23 cellular contexts compared by ENCODE assay signal in genomic region chr2:17375262-17375661, GRCh38.
DNase-seq lines count a peak whose midpoint lies in the region; ATAC-seq and TF ChIP-seq lines count a peak whose summit lies in the region.
"Had no signal": no experiment of that assay in that cellular context is flagged by ENCODE, and none has a peak within 500 bp of the region (broad histone marks: within the 10 kb centered on the region; RNA-seq: fewer than 3 reads in every experiment).

No MANE protein-coding gene starts in this region.

- no peak overlapping the region for H2BK12ac ChIP-seq in mesenchymal stem cell (ENCODE audit: low read length in 2 of 2)

- no peak overlapping the region for H2AK5ac ChIP-seq in mesenchymal stem cell (ENCODE audit: low read length, severe bottlenecking)

- POLR2A ChIA-PET in WTC11 (lab: Charles Lee) = no interaction called here

- no peak overlapping the region for H3K18ac ChIP-seq in mesenchymal stem cell (ENCODE audit: low read depth in 1 of 2, low read length in 2 of 2)

- H3K27me3 ChIP-seq in mesenchymal stem cell (ENCODE audit: control insufficient read depth in 1 of 2, insufficient read depth in 1 of 2, low read length in 2 of 2) (peaks cover 0 to 6% of the 10 kb centered on the region in 2 experiments), right atrium auricular region (no peaks in the 10 kb centered on the region)
- H3K27me3 ChIP-seq in effector memory CD4-positive, alpha-beta T cell (replicated peaks; ENCODE audit: control insufficient read depth, insufficient read depth, low read length, poor library complexity, severe bottlenecking) = no peaks in the 10 kb centered on the region
- H3K27me3 ChIP-seq: brain microvascular endothelial cell had no signal

- H3K79me1 ChIP-seq in mesenchymal stem cell (replicated peaks; ENCODE audit: low read length, poor library complexity, severe bottlenecking) = no peaks in the 10 kb centered on the region

- H3K9me3 Mint-ChIP-seq in WTC11 = peaks cover 11% of the 10 kb centered on the region

- no peak overlapping the region for H3K14ac ChIP-seq in mesenchymal stem cell (ENCODE audit: low read length in 2 of 2)

- H3K9me3 ChIP-seq in mesenchymal stem cell (ENCODE audit: control insufficient read depth, low read length) (no peaks in the 10 kb centered on the region), right atrium auricular region (no peaks in the 10 kb centered on the region)
- H3K9me3 ChIP-seq in effector memory CD4-positive, alpha-beta T cell (ENCODE audit: control insufficient read depth, low read length) = peaks cover 8% of the 10 kb centered on the region
- H3K9me3 ChIP-seq: SJCRH30 had no signal

- CTCF ChIA-PET in WTC11 (lab: Charles Lee) = no interaction called here

- H4K91ac ChIP-seq in mesenchymal stem cell (ENCODE audit: low read length) = no peak overlapping the region

- no peak overlapping the region for H4K8ac ChIP-seq in mesenchymal stem cell (ENCODE audit: low read length)

- 88% methylated on average over 4 of the region's 4 CpGs for WGBS in mesenchymal stem cell

- H3K9ac ChIP-seq in mesenchymal stem cell (ENCODE audit: low read length) = no peak overlapping the region
- H3K9ac ChIP-seq: parathyroid adenoma had no signal

- H3K4me3 ChIP-seq in mesenchymal stem cell (ENCODE audit: insufficient read depth in 1 of 2, low read depth in 1 of 2, low read length in 2 of 2) (no peak overlapping the region), right atrium auricular region (no peak overlapping the region)
- H3K4me3 ChIP-seq in effector memory CD4-positive, alpha-beta T cell (ENCODE audit: insufficient read depth, low read depth, low read length, poor library complexity, severe bottlenecking) = no peak overlapping the region
- H3K4me3 ChIP-seq: SJCRH30 had no signal

- no peak overlapping the region for H3K4me3 Mint-ChIP-seq in WTC11
- H3K4me3 Mint-ChIP-seq: dendritic cell treated with granulocyte-macrophage colony-stimulating factor and Interleukin-4, amounts not matched to agents 40 ng/mL and 50 ng/mL, for 4 days; naive B cell; T-helper 17 cell had no signal

- TF ChIP-seq CTCF in WTC11 (IDR thresholded peaks at IDR 0.05) (no peak), right atrium auricular region (IDR thresholded peaks at IDR 0.05) (no peak)

- no peak overlapping the region for H3K27ac Mint-ChIP-seq in WTC11
- H3K27ac Mint-ChIP-seq: activated T-helper 2 cell treated with anti-CD3 and anti-CD28 coated beads, Interferon-gamma antibody, Interleukin-2, Interleukin-4, amounts not matched to agents 10 μg/mL and 5 μg/mL and 100 μg/mL, durations not matched to agents 14 hours and 24 hours and 36 hours; dendritic cell treated with granulocyte-macrophage colony-stimulating factor and Interleukin-4, amounts not matched to agents 40 ng/mL and 50 ng/mL, for 4 days; naive B cell; T-helper 17 cell had no signal

- no peak overlapping the region for H2BK120ac ChIP-seq in mesenchymal stem cell (ENCODE audit: low read depth, low read length)

- H3K27me3 Mint-ChIP-seq in WTC11 (ENCODE audit: low read depth) = no peaks in the 10 kb centered on the region
- H3K27me3 Mint-ChIP-seq: dendritic cell treated with granulocyte-macrophage colony-stimulating factor and Interleukin-4, amounts not matched to agents 40 ng/mL and 50 ng/mL, for 4 days; T-helper 17 cell had no signal

- peak; percentile 82 for DNase-seq in DMS79 (lab: John Stamatoyannopoulos, UW)
- DNase-seq in HCEC 1CT = peak; percentile 14
- DNase-seq in WTC11 (ENCODE audit: low spot score) = no peak
- no peak for DNase-seq in mesenchymal stem cell
- DNase-seq in right atrium auricular region (ENCODE audit: low spot score) = no peak
- DNase-seq in cerebellar nuclear complex (lab: John Stamatoyannopoulos, UW) = no peak
- DNase-seq in effector memory CD4-positive, alpha-beta T cell = no peak
- DNase-seq: activated CD4-positive, alpha-beta T cell treated with anti-CD3 and anti-CD28 coated beads, Interleukin-2, amount 50 U/mL, for 1 hour; brain microvascular endothelial cell; GOT3; hippocampal formation; naive B cell; NCI-H2171 treated with DMSO at 0.1 percent for 48 hours; PC-3; SJCRH30; stimulated activated CD4-positive, alpha-beta T cell treated with anti-CD3 and anti-CD28 coated beads, Interleukin-2, amount 100 ng/mL, for 24 hours; stimulated activated naive CD4-positive, alpha-beta T cell; T-helper 17 cell had no signal

- peaks cover 8% of the 10 kb centered on the region for H3K4me1 ChIP-seq in mesenchymal stem cell (ENCODE audit: control insufficient read depth, insufficient read depth, low read depth, low read length)
- no peaks in the 10 kb centered on the region for H3K4me1 ChIP-seq in right atrium auricular region
- H3K4me1 ChIP-seq in effector memory CD4-positive, alpha-beta T cell (ENCODE audit: control insufficient read depth, insufficient read depth, low read length, poor library complexity, severe bottlenecking) = no peaks in the 10 kb centered on the region
- H3K4me1 ChIP-seq: parathyroid adenoma, SJCRH30 had no signal

- no peak overlapping the region for H3K4me2 ChIP-seq in mesenchymal stem cell (ENCODE audit: low read length, poor library complexity, severe bottlenecking)

- H3K23ac ChIP-seq in mesenchymal stem cell (ENCODE audit: low read length in 2 of 2) = no peak overlapping the region

- H2BK15ac ChIP-seq in mesenchymal stem cell (ENCODE audit: low read depth, poor library complexity, severe bottlenecking) = no peak overlapping the region

- no peaks in the 10 kb centered on the region for H3K36me3 ChIP-seq in mesenchymal stem cell (ENCODE audit: control insufficient read depth in 1 of 2, insufficient read depth in 2 of 2, low read depth in 1 of 2, low read length in 2 of 2)
- no peaks in the 10 kb centered on the region for H3K36me3 ChIP-seq in right atrium auricular region
- H3K36me3 ChIP-seq in effector memory CD4-positive, alpha-beta T cell (ENCODE audit: control insufficient read depth, insufficient read depth, low read length) = no peaks in the 10 kb centered on the region
- H3K36me3 ChIP-seq: brain microvascular endothelial cell, SJCRH30 had no signal

- H2BK5ac ChIP-seq in mesenchymal stem cell (ENCODE audit: low read depth, low read length, poor library complexity, severe bottlenecking) = no peak overlapping the region

- H3K36me3 Mint-ChIP-seq in WTC11 = no peaks in the 10 kb centered on the region
- H3K36me3 Mint-ChIP-seq: naive B cell had no signal

- no peak overlapping the region for H2AFZ ChIP-seq in mesenchymal stem cell (ENCODE audit: low read depth, low read length)
- H2AFZ ChIP-seq: parathyroid adenoma had no signal

- peaks cover 6% of the 10 kb centered on the region for H3K4me1 Mint-ChIP-seq in WTC11
- H3K4me1 Mint-ChIP-seq: naive B cell, T-helper 17 cell had no signal

- peak overlapping the region; percentile 12 for H3K27ac ChIP-seq in mesenchymal stem cell (ENCODE audit: low read length, poor library complexity, severe bottlenecking)
- no peak overlapping the region for H3K27ac ChIP-seq in right atrium auricular region
- no peak overlapping the region for H3K27ac ChIP-seq in effector memory CD4-positive, alpha-beta T cell (ENCODE audit: insufficient read depth, low read length, poor library complexity, severe bottlenecking)
- H3K27ac ChIP-seq: brain microvascular endothelial cell, C4-2B, parathyroid adenoma, SJCRH30 had no signal

- ATAC-seq in WTC11 (peak; percentile 82), GM21515 (IDR thresholded peaks at IDR 0.05; ENCODE audit: unreplicated experiment) (no peak)
- ATAC-seq: PC-3, T-helper 17 cell had no signal

- H3K4ac ChIP-seq in mesenchymal stem cell (ENCODE audit: low read depth in 1 of 2, low read length in 2 of 2) = no peak overlapping the region

TF ChIP-seq in WTC11, 78 proteins besides CTCF, POLR2A, EP300 and RAD21:
- TF ChIP-seq ZNF121 (CRISPR knock-in tag; IDR thresholded peaks at IDR 0.05) = no peak

Comparison
In these comparisons a context has a peak if more than half of its experiments do, and no peak if none do; other contexts are left out.
1. DNase-seq: peak in DMS79 (single experiment) and HCEC 1CT (single experiment); none in WTC11 (single experiment), mesenchymal stem cell (single experiment), right atrium auricular region (single experiment), cerebellar nuclear complex (0 of 2) and effector memory CD4-positive, alpha-beta T cell (0 of 3).